8 cellular contexts compared by ENCODE assay signal in genomic region chr12:6635856-6636521, GRCh38. TPM values are rescaled to one million over a fixed set of nuclear protein-coding genes. Genes with fewer than 3 reads are reported as not detected.
A peak's percentile ranks its signal among the peaks of the same experiment; 100 is the strongest.
DNase-seq lines count a peak whose midpoint lies in the region; ATAC-seq and TF ChIP-seq lines count a peak whose summit lies in the region.

LPAR5 (minus strand) TSS chr12:6635959; CDS start chr12:6621248, 14,711 bp downstream.

- peaks cover 43% of the 10 kb centered on the region for H3K4me1 Mint-ChIP-seq in activated naive CD4-positive, alpha-beta T cell treated with anti-CD3 and anti-CD28 coated beads, Interleukin-2, amount 50 U/mL, for 24 hours

- H3K36me3 ChIP-seq in KOPT-K1 (ENCODE audit: insufficient read depth, low read length): no peaks in the 10 kb centered on the region

- no peak for ATAC-seq in GM19452 (IDR thresholded peaks at IDR 0.05; ENCODE audit: unreplicated experiment)

- no peak for TF ChIP-seq CTCF in lower leg skin (IDR thresholded peaks at IDR 0.05)

- 17 to 26% methylated on average over 17 of the region's 17 CpGs for WGBS in lower leg skin, 2 donors

- H3K9me3 ChIP-seq in KOPT-K1 (ENCODE audit: insufficient read depth, low read length, poor library complexity, severe bottlenecking): no peaks in the 10 kb centered on the region

- peak within 1 kb of the TSS; percentile 93 for H3K27ac ChIP-seq in KOPT-K1 (ENCODE audit: low read depth, low read length, poor library complexity, severe bottlenecking)

- intact Hi-C loops in lower leg skin (cut with DNase I; ENCODE audit: low total_unique reads): no loop called here

- no peaks in the 10 kb centered on the region for H3K27me3 Mint-ChIP-seq in activated naive CD4-positive, alpha-beta T cell treated with anti-CD3 and anti-CD28 coated beads, Interleukin-2, amount 50 U/mL, for 24 hours

- no peak for TF ChIP-seq POLR2A in lower leg skin (IDR thresholded peaks at IDR 0.05)

- H3K4me3 Mint-ChIP-seq in activated naive CD4-positive, alpha-beta T cell treated with anti-CD3 and anti-CD28 coated beads, Interleukin-2, amount 50 U/mL, for 24 hours: peak within 1 kb of the TSS; percentile 53

- no peaks in the 10 kb centered on the region for H3K36me3 Mint-ChIP-seq in activated naive CD4-positive, alpha-beta T cell treated with anti-CD3 and anti-CD28 coated beads, Interleukin-2, amount 50 U/mL, for 24 hours

- DNase-seq in activated naive CD4-positive, alpha-beta T cell treated with anti-CD3 and anti-CD28 coated beads, Interleukin-2, amount 50 U/mL, for 16 hours: no peak
- DNase-seq in amniotic epithelial cell (ENCODE audit: low read depth) (peak; percentile 36), lower leg skin (ENCODE audit: low spot score in 2 of 2) (peak; percentile 75 to 92), mesenteric fat pad (ENCODE audit: low spot score) (no peak), middle frontal gyrus (ENCODE audit: extremely low spot score, low spot score) (no peak)

- no peak within 1 kb of the TSS for H3K4me3 ChIP-seq in lower leg skin (ENCODE audit: low read depth, poor library complexity, severe bottlenecking)

- no peaks in the 10 kb centered on the region for H3K9me3 Mint-ChIP-seq in activated naive CD4-positive, alpha-beta T cell treated with anti-CD3 and anti-CD28 coated beads, Interleukin-2, amount 50 U/mL, for 24 hours

- peak within 1 kb of the TSS; percentile 85 for H3K27ac Mint-ChIP-seq in activated naive CD4-positive, alpha-beta T cell treated with anti-CD3 and anti-CD28 coated beads, Interleukin-2, amount 50 U/mL, for 24 hours

RNA-seq across cellular contexts. Expression of gene LPAR5, which starts in this region (rescaled TPM):
- total RNA-seq in lower leg skin (10 to 100 TPM; 11.0 to 16.4 (median 12.4) TPM), mesenteric fat pad (2.5 TPM)

Comparison
In these comparisons a context has a peak if more than half of its experiments do, and no peak if none do; other contexts are left out.
1. DNase-seq: peak in amniotic epithelial cell (single experiment) and lower leg skin (2 of 2); none in activated naive CD4-positive, alpha-beta T cell treated with anti-CD3 and anti-CD28 coated beads, Interleukin-2, amount 50 U/mL, for 16 hours (single experiment), mesenteric fat pad (single experiment) and middle frontal gyrus (single experiment).